Comparison of ENCODE assay signal across 21 cellular contexts in genomic region chr3:192026656-192027055, GRCh38.
DNase-seq lines count a peak whose midpoint lies in the region; ATAC-seq and TF ChIP-seq lines count a peak whose summit lies in the region.
"Had no signal": no experiment of that assay in that cellular context is flagged by ENCODE, and none has a peak within 500 bp of the region (broad histone marks: within the 10 kb centered on the region; RNA-seq: fewer than 3 reads in every experiment).

No MANE protein-coding gene starts in this region.

- peak overlapping the region; percentile 54 for H3K27ac Mint-ChIP-seq in MCF 10A (ENCODE audit: low read depth, unreplicated experiment)
- H3K27ac Mint-ChIP-seq: CD14-positive monocyte; CD4-positive, alpha-beta memory T cell; GM23338; HFFc6 had no signal

- H3K4me3 ChIP-seq in breast epithelium (no peak overlapping the region), epithelial cell of proximal tubule (ENCODE audit: low read depth, low read length) (no peak overlapping the region), mesenchymal stem cell (ENCODE audit: insufficient read depth in 1 of 2, low read depth in 1 of 2, low read length in 2 of 2) (no peak overlapping the region), colonic mucosa (no peak overlapping the region)
- H3K4me3 ChIP-seq: A549, BLaER1, GM12878, GM23338 had no signal

- no peak overlapping the region for H3K23ac ChIP-seq in mesenchymal stem cell (ENCODE audit: low read length in 2 of 2)

- no CpG with 5 or more reads among the region's 2 CpGs for WGBS in mesenchymal stem cell

- no peak overlapping the region for H3K4me3 Mint-ChIP-seq in MCF 10A (ENCODE audit: unreplicated experiment)
- H3K4me3 Mint-ChIP-seq: CD14-positive monocyte; CD4-positive, alpha-beta memory T cell; GM23338; HFFc6 had no signal

- no peak overlapping the region for H2AFZ ChIP-seq in mesenchymal stem cell (ENCODE audit: low read depth, low read length)
- H2AFZ ChIP-seq: GM23338 had no signal

- POLR2A ChIA-PET in MCF 10A (lab: Yijun Ruan, JAX), result interaction anchor here (1.0 kb wide), 1 partner anchor 12 kb away, joined by 4 read pairs; no protein-coding TSS in a partner anchor

- H3K9me3 ChIP-seq in breast epithelium, result no peaks in the 10 kb centered on the region
- no peaks in the 10 kb centered on the region for H3K9me3 ChIP-seq in mesenchymal stem cell (ENCODE audit: control insufficient read depth, low read length)
- H3K9me3 ChIP-seq in colonic mucosa, result no peaks in the 10 kb centered on the region
- H3K9me3 ChIP-seq: A549, BLaER1 had no signal

- CTCF ChIA-PET in MCF 10A (lab: Yijun Ruan, JAX), result interaction anchor here (1.0 kb wide), 1 partner anchor 273 kb away, joined by 4 read pairs; no protein-coding TSS in a partner anchor

- H3K9ac ChIP-seq in mesenchymal stem cell (ENCODE audit: low read length) (no peak overlapping the region), colonic mucosa (ENCODE audit: low read depth in 2 of 2, low read length in 2 of 2) (no peak overlapping the region)
- H3K9ac ChIP-seq: BLaER1 had no signal

- no TSS peak for BruUV-seq in MCF 10A (replicated peaks; lab: Mats Ljungman, UMichigan)

- H3K27me3 ChIP-seq in breast epithelium (no peaks in the 10 kb centered on the region), mesenchymal stem cell (ENCODE audit: control insufficient read depth in 1 of 2, insufficient read depth in 1 of 2, low read length in 2 of 2) (no peaks in the 10 kb centered on the region), colonic mucosa (no peaks in the 10 kb centered on the region)
- H3K27me3 ChIP-seq: BLaER1 had no signal

- H3K18ac ChIP-seq in mesenchymal stem cell (ENCODE audit: low read depth in 1 of 2, low read length in 2 of 2), result no peak overlapping the region

- H3K4ac ChIP-seq in mesenchymal stem cell (ENCODE audit: low read depth in 1 of 2, low read length in 2 of 2), result no peak overlapping the region

- intact Hi-C loops in MCF 10A (cut with micrococcal nuclease) (no loop called here), breast epithelium (cut with DNase I; ENCODE audit: low total_unique reads) (no loop called here), colonic mucosa (cut with DNase I) (no loop called here)

- TF ChIP-seq CTCF in MCF 10A (IDR thresholded peaks at IDR 0.05; ENCODE audit: unreplicated experiment) (no peak), breast epithelium (IDR thresholded peaks at IDR 0.05) (no peak), epithelial cell of proximal tubule (conservative IDR thresholded peaks at IDR 0.05; ENCODE audit: low read depth, low read length) (no peak), colonic mucosa (IDR thresholded peaks at IDR 0.05) (no peak)

- ATAC-seq in HG02610 (IDR thresholded peaks at IDR 0.05; ENCODE audit: unreplicated experiment), result no peak
- ATAC-seq: A549, GM12878, GM23338, HCT116 had no signal

- no peak overlapping the region for H3K4me2 ChIP-seq in mesenchymal stem cell (ENCODE audit: low read length, poor library complexity, severe bottlenecking)
- H3K4me2 ChIP-seq: A549, BLaER1, GM23338 had no signal

- no peak overlapping the region for H2BK12ac ChIP-seq in mesenchymal stem cell (ENCODE audit: low read length in 2 of 2)

- H4K8ac ChIP-seq in mesenchymal stem cell (ENCODE audit: low read length), result no peak overlapping the region

- H3K36me3 ChIP-seq in breast epithelium, result no peaks in the 10 kb centered on the region
- no peaks in the 10 kb centered on the region for H3K36me3 ChIP-seq in mesenchymal stem cell (ENCODE audit: control insufficient read depth in 1 of 2, insufficient read depth in 2 of 2, low read depth in 1 of 2, low read length in 2 of 2)
- H3K36me3 ChIP-seq in colonic mucosa, result no peaks in the 10 kb centered on the region
- H3K36me3 ChIP-seq: BLaER1 had no signal

- no peaks in the 10 kb centered on the region for H3K79me1 ChIP-seq in mesenchymal stem cell (replicated peaks; ENCODE audit: low read length, poor library complexity, severe bottlenecking)

- no peak overlapping the region for H4K91ac ChIP-seq in mesenchymal stem cell (ENCODE audit: low read length)

- no peaks in the 10 kb centered on the region for H3K9me3 Mint-ChIP-seq in MCF 10A (ENCODE audit: unreplicated experiment)
- H3K9me3 Mint-ChIP-seq: GM23338 had no signal

- H2BK120ac ChIP-seq in mesenchymal stem cell (ENCODE audit: low read depth, low read length), result no peak overlapping the region

- H3K4me1 ChIP-seq in breast epithelium (no peaks in the 10 kb centered on the region), mesenchymal stem cell (ENCODE audit: control insufficient read depth, insufficient read depth, low read depth, low read length) (no peaks in the 10 kb centered on the region), colonic mucosa (no peaks in the 10 kb centered on the region)
- H3K4me1 ChIP-seq: A549, BLaER1 had no signal

- H3K4me1 Mint-ChIP-seq in MCF 10A (ENCODE audit: insufficient read depth, unreplicated experiment), result peaks cover 22% of the 10 kb centered on the region
- H3K4me1 Mint-ChIP-seq: CD14-positive monocyte; CD4-positive, alpha-beta memory T cell; GM23338 had no signal

- no peak overlapping the region for H3K14ac ChIP-seq in mesenchymal stem cell (ENCODE audit: low read length in 2 of 2)

- peaks cover 6% of the 10 kb centered on the region for H3K36me3 Mint-ChIP-seq in MCF 10A (ENCODE audit: insufficient read depth, unreplicated experiment)
- H3K36me3 Mint-ChIP-seq: CD14-positive monocyte; CD4-positive, alpha-beta memory T cell had no signal

- TF ChIP-seq POLR2A in breast epithelium (IDR thresholded peaks at IDR 0.05), result no peak

- H3K27ac ChIP-seq in breast epithelium (no peak overlapping the region), mesenchymal stem cell (ENCODE audit: low read length, poor library complexity, severe bottlenecking) (peak overlapping the region; percentile 98), colonic mucosa (no peak overlapping the region)
- H3K27ac ChIP-seq: 22Rv1, A549, BLaER1 had no signal

- no peak overlapping the region for H2BK5ac ChIP-seq in mesenchymal stem cell (ENCODE audit: low read depth, low read length, poor library complexity, severe bottlenecking)

- no peaks in the 10 kb centered on the region for H3K27me3 Mint-ChIP-seq in MCF 10A (ENCODE audit: insufficient read depth, unreplicated experiment)
- H3K27me3 Mint-ChIP-seq: CD4-positive, alpha-beta memory T cell had no signal

- no peak for DNase-seq in MCF 10A (ENCODE audit: unreplicated experiment)
- DNase-seq in breast epithelium (ENCODE audit: low spot score in 2 of 2), result no peak
- peak; percentile 69 for DNase-seq in epithelial cell of proximal tubule (ENCODE audit: low read depth)
- DNase-seq in mesenchymal stem cell, result no peak
- DNase-seq in SK-N-DZ (ENCODE audit: low spot score), result no peak
- DNase-seq in stimulated activated CD4-positive, alpha-beta T cell treated with anti-CD3 and anti-CD28 coated beads, Interleukin-1b, Interleukin-23, amount 100 ng/mL, for 48 hours, result no peak
- no peak for DNase-seq in colonic mucosa
- DNase-seq: Calu3; CD4-positive, alpha-beta memory T cell; DMS79 treated with DMSO at 0.1 percent for 48 hours; H7; HFFc6; IMR-90 had no signal

- no peak overlapping the region for H2BK15ac ChIP-seq in mesenchymal stem cell (ENCODE audit: low read depth, poor library complexity, severe bottlenecking)

- H2AK5ac ChIP-seq in mesenchymal stem cell (ENCODE audit: low read length, severe bottlenecking), result no peak overlapping the region
